8 cellular contexts compared by ENCODE assay signal in the genomic region with DNA sequence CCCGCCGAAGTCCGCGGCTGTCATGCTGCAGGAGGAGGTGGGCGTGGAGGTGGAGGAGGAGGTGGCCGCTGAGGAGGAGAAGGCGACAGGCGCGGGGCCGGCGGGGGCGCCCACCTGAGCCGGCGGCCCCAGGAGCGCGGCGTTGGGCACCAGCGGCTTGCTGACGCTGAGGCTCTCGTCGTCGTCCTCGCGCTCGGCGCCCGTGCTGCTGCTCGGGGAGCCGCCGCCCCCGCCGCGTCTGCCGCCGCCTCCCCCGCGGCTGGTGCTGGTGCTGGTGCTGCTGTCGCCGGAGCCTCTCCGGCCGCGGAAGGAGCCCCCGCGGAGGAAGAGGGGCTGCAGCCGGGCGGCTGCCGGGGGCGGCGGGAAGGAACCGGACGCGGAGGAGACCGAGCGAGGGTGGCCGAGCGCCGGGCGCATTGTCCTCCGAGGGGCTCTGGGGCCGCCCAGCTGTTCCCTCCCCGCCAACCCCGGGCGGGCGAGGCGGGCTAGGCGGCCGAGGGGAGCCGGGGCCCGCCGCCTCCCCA. TPM values are rescaled to one million over a fixed set of nuclear protein-coding genes. Genes with fewer than 3 reads are reported as not detected.
DNase-seq lines count a peak whose midpoint lies in the region; ATAC-seq, FAIRE-seq and TF ChIP-seq lines count a peak whose summit lies in the region.

No MANE protein-coding gene starts in this region.

- H3K27ac Mint-ChIP-seq in Caco-2 (ENCODE audit: unreplicated experiment): peak overlapping the region; percentile 71
- no peak overlapping the region for H3K27ac Mint-ChIP-seq in central memory CD8-positive, alpha-beta T cell (ENCODE audit: low read depth)

- no peak for FAIRE-seq in GM12892 (lab: Jason Lieb, UNC)

- intact Hi-C loops in Caco-2 (cut with micrococcal nuclease; ENCODE audit: unreplicated experiment): loop anchor here (1.0 to 5.0 kb wide), 2 partner anchors 38 kb away; a partner anchor contains a TSS
- intact Hi-C loops in mucosa of descending colon (cut with DNase I, micrococcal nuclease): no loop called here

- peak; percentile 30 for ATAC-seq in central memory CD8-positive, alpha-beta T cell (replicated peaks; ENCODE audit: extremely low read depth, poor library complexity, severe bottlenecking)
- ATAC-seq in mucosa of descending colon: peak; percentile 5
- no peak for ATAC-seq in HG03175 (IDR thresholded peaks at IDR 0.05; ENCODE audit: unreplicated experiment)
- no peak for ATAC-seq in HG02981 (IDR thresholded peaks at IDR 0.05; ENCODE audit: unreplicated experiment)

- H3K9me3 ChIP-seq in Caco-2 (no peaks in the 10 kb centered on the region), mucosa of descending colon (no peaks in the 10 kb centered on the region)

- H3K9me3 Mint-ChIP-seq in Caco-2 (ENCODE audit: unreplicated experiment): no peaks in the 10 kb centered on the region
- H3K9me3 Mint-ChIP-seq in central memory CD8-positive, alpha-beta T cell: no peaks in the 10 kb centered on the region

- POLR2A ChIA-PET in Caco-2 (lab: Charles Lee): no interaction called here

- no peak for DNase-seq in Caco-2
- DNase-seq in Jurkat, Clone E6-1 (ENCODE audit: low read depth, low spot score): no peak
- no peak for DNase-seq in central memory CD8-positive, alpha-beta T cell (ENCODE audit: low spot score in 2 of 2)
- DNase-seq in mucosa of descending colon: no peak
- no peak for DNase-seq in GM12892 (ENCODE audit: insufficient read length)
- no peak for DNase-seq in SK-N-DZ (ENCODE audit: low spot score)

- CTCF ChIA-PET in Caco-2 (lab: Charles Lee): no interaction called here

- H3K4me1 ChIP-seq in Caco-2: peaks cover 5% of the 10 kb centered on the region; the same call in 1 of the 2 replicates
- peaks cover 15% of the 10 kb centered on the region for H3K4me1 ChIP-seq in mucosa of descending colon (ENCODE audit: low read depth)

- BruUV-seq in Caco-2 (replicated peaks; lab: Mats Ljungman, UMichigan): no TSS peak

- peaks cover 14% of the 10 kb centered on the region for H3K27me3 Mint-ChIP-seq in Caco-2 (ENCODE audit: insufficient read depth, unreplicated experiment)
- H3K27me3 Mint-ChIP-seq in central memory CD8-positive, alpha-beta T cell: peaks cover 16% of the 10 kb centered on the region

- H3K36me3 ChIP-seq in Caco-2 (ENCODE audit: control insufficient read depth, insufficient read depth, low read length) (no peaks in the 10 kb centered on the region), mucosa of descending colon (ENCODE audit: low read depth) (no peaks in the 10 kb centered on the region)

- TF ChIP-seq CTCF in Caco-2 (IDR thresholded peaks at IDR 0.05; ENCODE audit: insufficient read depth in 1 of 2, low read depth in 1 of 2, low read length in 1 of 2, severe bottlenecking in 1 of 2, unreplicated experiment in 1 of 2): no peak
- TF ChIP-seq CTCF in mucosa of descending colon (IDR thresholded peaks at IDR 0.05): no peak

- H3K4me3 ChIP-seq in Caco-2 (ENCODE audit: low read depth, low read length) (peak overlapping the region; percentile 47), mucosa of descending colon (no peak overlapping the region)
- peak overlapping the region; percentile 43 for H3K4me3 ChIP-seq in Jurkat, Clone E6-1 (ENCODE audit: low read length)

- peaks cover 9% of the 10 kb centered on the region for H3K4me1 Mint-ChIP-seq in Caco-2 (ENCODE audit: low read depth, unreplicated experiment)
- peaks cover 42% of the 10 kb centered on the region for H3K4me1 Mint-ChIP-seq in central memory CD8-positive, alpha-beta T cell

- no peaks in the 10 kb centered on the region for H3K36me3 Mint-ChIP-seq in Caco-2 (ENCODE audit: insufficient read depth, unreplicated experiment)
- H3K36me3 Mint-ChIP-seq in central memory CD8-positive, alpha-beta T cell (ENCODE audit: insufficient read depth): peaks cover 8% of the 10 kb centered on the region

- no peak for TF ChIP-seq POLR2A in GM12892 (IDR thresholded peaks at IDR 0.05; ENCODE audit: low read depth, low read length)

- H3K27me3 ChIP-seq in Caco-2 (replicated peaks; ENCODE audit: control insufficient read depth, insufficient read depth, low read length): no peaks in the 10 kb centered on the region

- H3K4me3 Mint-ChIP-seq in Caco-2 (ENCODE audit: unreplicated experiment): peak overlapping the region; percentile 85
- H3K4me3 Mint-ChIP-seq in central memory CD8-positive, alpha-beta T cell: peak overlapping the region; percentile 31

RNA-seq across cellular contexts. Expression of a gene that starts 0.4 kb away (rescaled TPM):
- total RNA-seq in Caco-2 (2022): 0.49 and 0.82 TPM in 2 replicates
- 1.7 TPM for polyA plus RNA-seq in Jurkat, Clone E6-1 (2012; ENCODE audit: insufficient read depth, insufficient read length)
- under 1 TPM; 0.09 to 0.58 (median 0.54) TPM for total RNA-seq in mucosa of descending colon
- polyA plus RNA-seq in GM12892 (2012; ENCODE audit: missing spikeins): not detected
- polyA plus RNA-seq in SK-N-DZ (2014; cell fraction: cytosol; rRNA removed): 8.1 and 9.7 TPM in 2 replicates
- polyA plus RNA-seq in SK-N-DZ (2014; cell fraction: nucleus; rRNA removed): 5.8 and 6.9 TPM in 2 replicates

RNA-seq across cellular contexts. Expression of a gene that starts 36.0 kb away (rescaled TPM):
- total RNA-seq in Caco-2 (2022) (13.7 and 14.5 TPM in 2 replicates), mucosa of descending colon (10 to 100 TPM; 15.4 to 21.5 (median 21.1) TPM)
- polyA plus RNA-seq in Jurkat, Clone E6-1 (2012; ENCODE audit: insufficient read depth, insufficient read length): 8.4 TPM
- 1.4 TPM for polyA plus RNA-seq in GM12892 (2012; ENCODE audit: missing spikeins)
- polyA plus RNA-seq in SK-N-DZ (2014; cell fraction: cytosol; rRNA removed): 2.7 and 3.0 TPM in 2 replicates
- polyA plus RNA-seq in SK-N-DZ (2014; cell fraction: nucleus; rRNA removed): 2.2 and 3.3 TPM in 2 replicates

RNA-seq across cellular contexts. Expression of a gene that starts 38.3 kb away (rescaled TPM):
- total RNA-seq in Caco-2 (2022): 57.0 and 63.7 TPM in 2 replicates
- 89.4 TPM for polyA plus RNA-seq in Jurkat, Clone E6-1 (2012; ENCODE audit: insufficient read depth, insufficient read length)
- 10 to 100 TPM; 31.0 to 36.1 (median 32.6) TPM for total RNA-seq in mucosa of descending colon
- polyA plus RNA-seq in GM12892 (2012; ENCODE audit: missing spikeins): 36.2 TPM
- 130 and 163 TPM in 2 replicates for polyA plus RNA-seq in SK-N-DZ (2014; cell fraction: cytosol; rRNA removed)
- 108 and 111 TPM in 2 replicates for polyA plus RNA-seq in SK-N-DZ (2014; cell fraction: nucleus; rRNA removed)

Comparison
In these comparisons a context has a peak if more than half of its experiments do, and no peak if none do; other contexts are left out.
1. ATAC-seq: peak in central memory CD8-positive, alpha-beta T cell (single experiment) and mucosa of descending colon (single experiment); none in HG03175 (single experiment) and HG02981 (single experiment).